In genomic region chr2:229080172-229080571, GRCh38 we compare ENCODE assay signal across 32 cellular contexts.
"Had no signal": no experiment of that assay in that cellular context is flagged by ENCODE, and none has a peak within 500 bp of the region (broad histone marks: within the 10 kb centered on the region; RNA-seq: fewer than 3 reads in every experiment).

No MANE protein-coding gene starts in this region.

- H3K27me3 ChIP-seq: ascending aorta had no signal

- H3K27ac ChIP-seq: ascending aorta, VCaP had no signal

- H3K4me1 Mint-ChIP-seq: activated B cell treated with CpG ODN at 0.5 μM for 24 hours; activated CD4-positive, alpha-beta T cell treated with anti-CD3 and anti-CD28 coated beads, Interleukin-2, amount 10 ng/mL, durations not matched to agents 24 days and 14 days; activated CD8-positive, alpha-beta memory T cell treated with anti-CD3 and anti-CD28 coated beads, Interleukin-2, amount 10 ng/mL, durations not matched to agents 7 days and 5 days; activated naive CD4-positive, alpha-beta T cell treated with anti-CD3 and anti-CD28 coated beads, Interleukin-2, amount 10 ng/mL, durations not matched to agents 7 days and 5 days; activated naive CD4-positive, alpha-beta T cell treated with anti-CD3 and anti-CD28 coated beads, Interleukin-2, amount 50 U/mL, for 24 hours; activated naive CD8-positive, alpha-beta T cell treated with anti-CD3 and anti-CD28 coated beads, Interleukin-2, amount 10 ng/mL, durations not matched to agents 7 days and 5 days; activated naive CD8-positive, alpha-beta T cell treated with anti-CD3 and anti-CD28 coated beads, Interleukin-2, amount 50 U/mL, for 24 hours had no signal

- H3K4me3 Mint-ChIP-seq: activated B cell treated with CpG ODN at 0.5 μM for 24 hours; activated CD4-positive, alpha-beta memory T cell treated with anti-CD3 and anti-CD28 coated beads for 36 hours; activated CD4-positive, alpha-beta T cell treated with anti-CD3 and anti-CD28 coated beads, Interleukin-2, amount 10 ng/mL, durations not matched to agents 24 days and 14 days; activated CD8-positive, alpha-beta memory T cell treated with anti-CD3 and anti-CD28 coated beads, Interleukin-2, amount 10 ng/mL, durations not matched to agents 7 days and 5 days; activated CD8-positive, alpha-beta T cell treated with anti-CD3 and anti-CD28 coated beads for 36 hours; activated naive CD4-positive, alpha-beta T cell treated with anti-CD3 and anti-CD28 coated beads, Interleukin-2, amount 10 ng/mL, durations not matched to agents 7 days and 5 days; activated naive CD4-positive, alpha-beta T cell treated with anti-CD3 and anti-CD28 coated beads, Interleukin-2, amount 50 U/mL, for 24 hours; activated naive CD8-positive, alpha-beta T cell; activated naive CD8-positive, alpha-beta T cell treated with anti-CD3 and anti-CD28 coated beads, Interleukin-2, amount 10 ng/mL, durations not matched to agents 7 days and 5 days; activated naive CD8-positive, alpha-beta T cell treated with anti-CD3 and anti-CD28 coated beads, Interleukin-2, amount 50 U/mL, for 24 hours; activated T-cell treated with anti-CD3 and anti-CD28 coated beads, Interleukin-2, amount 50 U/mL, for 24 hours; brain; T-helper 1 cell treated with Interleukin-12 subunit alpha and Interleukin-12 subunit beta and Interleukin-4 antibody, amounts not matched to agents 30 μg/mL and 1 μg/mL, for 36 hours; T-helper 2 cell treated with Interferon-gamma antibody and Interleukin-4, amounts not matched to agents 5 μg/mL and 100 μg/mL, for 36 hours had no signal

- DNase-seq: activated B cell treated with CpG ODN at 0.5 μM for 24 hours; activated CD4-positive, alpha-beta memory T cell treated with anti-CD3 and anti-CD28 coated beads for 36 hours; activated CD4-positive, alpha-beta T cell treated with anti-CD3 and anti-CD28 coated beads for 4 hours; activated CD4-positive, alpha-beta T cell treated with anti-CD3 and anti-CD28 coated beads, Interleukin-2, amount 10 ng/mL, durations not matched to agents 24 days and 14 days; activated CD4-positive, alpha-beta T cell treated with anti-CD3 and anti-CD28 coated beads, Interleukin-2, amount 50 U/mL, for 1 hour; activated CD4-positive, alpha-beta T cell treated with anti-CD3 and anti-CD28 coated beads, Interleukin-2, amount 50 U/mL, for 4 hours; activated CD4-positive, CD25-positive, alpha-beta regulatory T cell treated with anti-CD3 and anti-CD28 coated beads, Interleukin-2, amount 50 U/mL, for 72 hours; activated CD8-positive, alpha-beta memory T cell treated with anti-CD3 and anti-CD28 coated beads for 24 hours; activated CD8-positive, alpha-beta memory T cell treated with anti-CD3 and anti-CD28 coated beads, Interleukin-2, amount 10 ng/mL, durations not matched to agents 7 days and 5 days; activated CD8-positive, alpha-beta memory T cell treated with anti-CD3 and anti-CD28 coated beads, Interleukin-2, amount 50 U/mL, for 48 hours; activated CD8-positive, alpha-beta T cell treated with anti-CD3 and anti-CD28 coated beads for 36 hours; activated effector memory CD4-positive, alpha-beta T cell treated with Interleukin-2 at 50 U/mL for 16 hours; activated gamma-delta T cell; activated naive CD4-positive, alpha-beta T cell treated with anti-CD3 and anti-CD28 coated beads, Interleukin-2, amount 10 ng/mL, durations not matched to agents 7 days and 5 days; activated naive CD4-positive, alpha-beta T cell treated with Interleukin-2 at 50 U/mL for 16 hours; activated naive CD8-positive, alpha-beta T cell treated with anti-CD3 and anti-CD28 coated beads, Interleukin-2, amount 10 ng/mL, durations not matched to agents 7 days and 5 days; activated naive CD8-positive, alpha-beta T cell treated with anti-CD3 and anti-CD28 coated beads, Interleukin-2, amount 50 U/mL, for 24 hours; activated T-cell treated with anti-CD3 and anti-CD28 coated beads, Interleukin-2, amount 50 U/mL, for 24 hours; activated T-cell treated with anti-CD3 and anti-CD28 coated beads, Interleukin-2, amount 50 U/mL, for 48 hours; amygdala; anterior cingulate cortex; central memory CD4-positive, alpha-beta T cell; T-helper 2 cell; T-helper 9 cell had no signal

- H3K36me3 Mint-ChIP-seq: activated CD4-positive, alpha-beta memory T cell treated with anti-CD3 and anti-CD28 coated beads for 36 hours; activated CD8-positive, alpha-beta memory T cell treated with anti-CD3 and anti-CD28 coated beads, Interleukin-2, amount 10 ng/mL, durations not matched to agents 7 days and 5 days; activated naive CD4-positive, alpha-beta T cell treated with anti-CD3 and anti-CD28 coated beads, Interleukin-2, amount 10 ng/mL, durations not matched to agents 7 days and 5 days; activated naive CD4-positive, alpha-beta T cell treated with anti-CD3 and anti-CD28 coated beads, Interleukin-2, amount 50 U/mL, for 24 hours; activated naive CD8-positive, alpha-beta T cell; activated naive CD8-positive, alpha-beta T cell treated with anti-CD3 and anti-CD28 coated beads, Interleukin-2, amount 10 ng/mL, durations not matched to agents 7 days and 5 days had no signal

- H3K27ac Mint-ChIP-seq: activated B cell treated with CpG ODN at 0.5 μM for 24 hours; activated CD4-positive, alpha-beta memory T cell treated with anti-CD3 and anti-CD28 coated beads for 36 hours; activated CD4-positive, alpha-beta T cell treated with anti-CD3 and anti-CD28 coated beads, Interleukin-2, amount 10 ng/mL, durations not matched to agents 24 days and 14 days; activated CD8-positive, alpha-beta memory T cell treated with anti-CD3 and anti-CD28 coated beads, Interleukin-2, amount 10 ng/mL, durations not matched to agents 7 days and 5 days; activated CD8-positive, alpha-beta T cell treated with anti-CD3 and anti-CD28 coated beads for 36 hours; activated naive CD4-positive, alpha-beta T cell treated with anti-CD3 and anti-CD28 coated beads, Interleukin-2, amount 10 ng/mL, durations not matched to agents 7 days and 5 days; activated naive CD4-positive, alpha-beta T cell treated with anti-CD3 and anti-CD28 coated beads, Interleukin-2, amount 50 U/mL, for 24 hours; activated naive CD8-positive, alpha-beta T cell; activated naive CD8-positive, alpha-beta T cell treated with anti-CD3 and anti-CD28 coated beads, Interleukin-2, amount 10 ng/mL, durations not matched to agents 7 days and 5 days; activated naive CD8-positive, alpha-beta T cell treated with anti-CD3 and anti-CD28 coated beads, Interleukin-2, amount 50 U/mL, for 24 hours; activated T-cell treated with anti-CD3 and anti-CD28 coated beads, Interleukin-2, amount 50 U/mL, for 24 hours; activated T-helper 2 cell treated with anti-CD3 and anti-CD28 coated beads, Interferon-gamma antibody, Interleukin-2, Interleukin-4, amounts not matched to agents 10 μg/mL and 5 μg/mL and 100 μg/mL, durations not matched to agents 14 hours and 24 hours and 36 hours; T-helper 1 cell treated with Interleukin-12 subunit alpha and Interleukin-12 subunit beta and Interleukin-4 antibody, amounts not matched to agents 30 μg/mL and 1 μg/mL, for 36 hours; T-helper 2 cell treated with Interferon-gamma antibody and Interleukin-4, amounts not matched to agents 5 μg/mL and 100 μg/mL, for 36 hours had no signal

- ATAC-seq: activated CD8-positive, alpha-beta memory T cell treated with anti-CD3 and anti-CD28 coated beads, Interleukin-2, amount 10 ng/mL, durations not matched to agents 7 days and 5 days; activated CD8-positive, alpha-beta T cell treated with anti-CD3 and anti-CD28 coated beads for 36 hours; activated naive CD8-positive, alpha-beta T cell treated with anti-CD3 and anti-CD28 coated beads, Interleukin-2, amount 50 U/mL, for 24 hours had no signal

- H3K27me3 Mint-ChIP-seq: activated B cell treated with CpG ODN at 0.5 μM for 24 hours; activated CD4-positive, alpha-beta memory T cell treated with anti-CD3 and anti-CD28 coated beads for 36 hours; activated CD4-positive, alpha-beta T cell treated with anti-CD3 and anti-CD28 coated beads, Interleukin-2, amount 10 ng/mL, durations not matched to agents 24 days and 14 days; activated CD8-positive, alpha-beta memory T cell treated with anti-CD3 and anti-CD28 coated beads, Interleukin-2, amount 10 ng/mL, durations not matched to agents 7 days and 5 days; activated CD8-positive, alpha-beta T cell treated with anti-CD3 and anti-CD28 coated beads for 36 hours; activated naive CD4-positive, alpha-beta T cell treated with anti-CD3 and anti-CD28 coated beads, Interleukin-2, amount 10 ng/mL, durations not matched to agents 7 days and 5 days; activated naive CD8-positive, alpha-beta T cell; activated naive CD8-positive, alpha-beta T cell treated with anti-CD3 and anti-CD28 coated beads, Interleukin-2, amount 10 ng/mL, durations not matched to agents 7 days and 5 days; activated naive CD8-positive, alpha-beta T cell treated with anti-CD3 and anti-CD28 coated beads, Interleukin-2, amount 50 U/mL, for 24 hours; activated T-cell treated with anti-CD3 and anti-CD28 coated beads, Interleukin-2, amount 50 U/mL, for 24 hours had no signal

- H3K4me3 ChIP-seq: ascending aorta had no signal

- H3K36me3 ChIP-seq: ascending aorta had no signal
